9 cellular contexts compared by ENCODE assay signal in the genomic region with DNA sequence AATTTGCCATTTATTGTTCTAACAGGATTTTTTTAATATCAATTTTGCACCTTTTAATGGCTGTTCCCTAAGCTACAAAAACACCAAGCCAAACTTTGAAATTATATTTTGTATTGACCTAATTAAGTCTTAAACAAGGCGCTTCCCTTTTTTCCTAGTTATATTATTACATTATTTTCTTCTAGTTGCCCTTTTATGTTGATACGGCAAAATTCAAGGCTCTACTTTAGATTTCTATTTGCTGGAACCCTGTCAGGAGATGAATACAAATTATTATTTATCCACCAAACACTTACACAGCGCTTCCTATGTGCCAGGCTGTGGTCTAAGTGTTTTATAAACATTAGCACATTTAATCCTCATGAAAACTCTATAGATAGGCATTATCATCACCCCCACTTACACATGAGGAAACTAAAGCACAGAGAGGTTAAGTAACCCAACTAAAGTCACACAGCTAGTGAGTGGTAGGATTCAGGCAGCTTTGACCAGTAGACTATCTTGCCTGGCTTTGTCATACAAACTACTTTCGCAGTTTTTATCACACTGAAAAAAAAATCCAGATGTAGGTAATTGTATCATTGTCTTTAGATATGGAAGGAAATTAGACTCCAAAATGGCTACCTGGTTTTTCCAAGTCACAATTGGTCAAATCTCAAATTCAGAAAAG.
"Had no signal": no experiment of that assay in that cellular context is flagged by ENCODE, and none has a peak within 500 bp of the region (broad histone marks: within the 10 kb centered on the region; RNA-seq: fewer than 3 reads in every experiment).

No MANE protein-coding gene starts in this region.

- H3K4me2 ChIP-seq: KMS-11 had no signal

- H3K9ac ChIP-seq: KMS-11 had no signal

- FAIRE-seq: H54 had no signal

- H3K4me3 Mint-ChIP-seq: H9 had no signal

- H3K27ac ChIP-seq: HL-60, KMS-11 had no signal

- H3K9me3 Mint-ChIP-seq: H9 had no signal

- DNase-seq: GOT3, H9, HCEC 1CT, IMR-90, Karpas-422, KBM-7 had no signal
